Comparison of ENCODE assay signal across 18 cellular contexts in genomic region chr13:20553309-20553708, GRCh38. TPM values are rescaled to one million over a fixed set of nuclear protein-coding genes. Genes with fewer than 3 reads are reported as not detected.
DNase-seq lines count a peak whose midpoint lies in the region; ATAC-seq, FAIRE-seq and TF ChIP-seq lines count a peak whose summit lies in the region.
"Had no signal": no experiment of that assay in that cellular context is flagged by ENCODE, and none has a peak within 500 bp of the region (broad histone marks: within the 10 kb centered on the region; RNA-seq: fewer than 3 reads in every experiment).

No MANE protein-coding gene starts in this region.

- intact Hi-C loops in IMR-90 (cut with micrococcal nuclease) = no loop called here
- intact Hi-C loops in HepG2 (cut with micrococcal nuclease; ENCODE audit: unreplicated experiment) = loop anchor here (5.0 kb wide), 1 partner anchor 56 kb away; no protein-coding TSS in a partner anchor

- H3K27me3 ChIP-seq in IMR-90 (ENCODE audit: control insufficient read depth, insufficient read depth, low read length) (peaks cover 2% of the 10 kb centered on the region; the same call in 1 of the 2 replicates), HepG2 (ENCODE audit: control insufficient read depth in 1 of 2, insufficient read depth in 2 of 2, low read length in 2 of 2) (no peaks in the 10 kb centered on the region)
- H3K27me3 ChIP-seq: SJSA1 had no signal

- TF ChIP-seq POLR2A in IMR-90 (IDR thresholded peaks at IDR 0.05; ENCODE audit: low read depth, low read length) (no peak), HepG2 (IDR thresholded peaks at IDR 0.05; ENCODE audit: insufficient read depth in 1 of 2, low read depth in 2 of 2, low read length in 2 of 2) (peak; percentile 25 to 41; a peak in 1 of 4 replicates)

- H3K36me3 ChIP-seq in IMR-90 (ENCODE audit: control insufficient read depth, insufficient read depth, low read length) = no peaks in the 10 kb centered on the region
- no peaks in the 10 kb centered on the region for H3K36me3 ChIP-seq in HepG2 (replicated peaks in 1 of 2; ENCODE audit: control insufficient read depth in 1 of 2, insufficient read depth in 2 of 2, low read length in 2 of 2)
- H3K36me3 ChIP-seq: SJSA1 had no signal

- dilution Hi-C loops in IMR-90 (cut with HindIII; ENCODE audit: low sequenced_read_pairs, unreplicated experiment) = no loop called here

- H3K79me2 ChIP-seq in HepG2 (ENCODE audit: insufficient read depth, low read length) = no peaks in the 10 kb centered on the region

- no peak overlapping the region for H2BK120ac ChIP-seq in IMR-90 (ENCODE audit: low read depth, low read length)

- no peak overlapping the region for H3K4me2 ChIP-seq in IMR-90 (ENCODE audit: low read depth, low read length)
- H3K4me2 ChIP-seq in HepG2 (ENCODE audit: low read depth, low read length) = peak overlapping the region; percentile 38

- no peak overlapping the region for H2AK5ac ChIP-seq in IMR-90 (ENCODE audit: low read depth, low read length)

- H4K8ac ChIP-seq in IMR-90 (ENCODE audit: low read depth in 2 of 2, low read length in 2 of 2) = no peak overlapping the region

- H2AK9ac ChIP-seq in IMR-90 (replicated peaks; ENCODE audit: low read depth, low read length, poor library complexity) = no peak overlapping the region

- FAIRE-seq in HepG2 (lab: Jason Lieb, UNC) = peak; percentile 83

- no peaks in the 10 kb centered on the region for H3K79me1 ChIP-seq in IMR-90 (ENCODE audit: low read depth in 1 of 2, low read length in 2 of 2)

- H3K9me3 ChIP-seq in IMR-90 (ENCODE audit: control insufficient read depth, insufficient read depth, low read length) = no peaks in the 10 kb centered on the region
- no peaks in the 10 kb centered on the region for H3K9me3 ChIP-seq in HepG2 (ENCODE audit: low read length)
- H3K9me3 ChIP-seq: SJSA1 had no signal

- H3K18ac ChIP-seq in IMR-90 (ENCODE audit: low read depth, low read length) = no peak overlapping the region

- no peak for TF ChIP-seq RAD21 in IMR-90 (IDR thresholded peaks at IDR 0.05; ENCODE audit: low read length)
- no peak; the same call in 1 of the 2 replicates for TF ChIP-seq RAD21 in HepG2 (CRISPR knock-in tag; IDR thresholded peaks at IDR 0.05)

- H2BK5ac ChIP-seq in IMR-90 (ENCODE audit: low read depth, low read length, poor library complexity, severe bottlenecking) = no peak overlapping the region

- H3K4me3 ChIP-seq in IMR-90 (ENCODE audit: insufficient read depth, low read depth, low read length) (no peak overlapping the region), HepG2 (replicated peaks in 1 of 3; ENCODE audit: insufficient read depth in 1 of 3, low read depth in 2 of 3, low read length in 3 of 3) (no peak overlapping the region), retinal pigment epithelial cell (ENCODE audit: low read length) (no peak overlapping the region)
- H3K4me3 ChIP-seq: SJSA1, skin epidermis had no signal

- no peak overlapping the region for H3K27ac ChIP-seq in IMR-90 (ENCODE audit: insufficient read depth, low read length)
- H3K27ac ChIP-seq in HepG2 (ENCODE audit: extremely low read length, insufficient read depth, low read length) = peak overlapping the region; percentile 77
- H3K27ac ChIP-seq: SJSA1 had no signal

- H3K4ac ChIP-seq in IMR-90 (ENCODE audit: low read depth, low read length) = no peak overlapping the region

- POLR2A ChIA-PET in IMR-90 (lab: Charles Lee; ENCODE audit: unreplicated experiment) (interaction anchor here (1.1 kb wide), 1 partner anchor 14 kb away, joined by 4 read pairs; the partner anchor contains the start of gene IFT88), HepG2 (lab: Yijun Ruan, JAX) (interaction anchor here (1.4 to 2.1 kb wide), 3 partner anchors 14 to 57 kb away, joined by 3 to 11 read pairs (median 4); partner anchors contain the start of gene IFT88)

- H3K9me1 ChIP-seq in IMR-90 (ENCODE audit: insufficient read depth, low read length) = no peaks in the 10 kb centered on the region

- in situ Hi-C loops in IMR-90 (cut with MboI; ENCODE audit: low sequenced_read_pairs) = no loop called here
- in situ Hi-C loops in HepG2 (cut with HindIII; ENCODE audit: extremely low pct_ligation_motif_present, low pct_unique_long_range_greater_than_20kb) = no loop called here

- H3K56ac ChIP-seq in IMR-90 (ENCODE audit: extremely low read depth, insufficient read depth, low read length) = no peak overlapping the region

- CTCF ChIA-PET in IMR-90 (lab: Yijun Ruan, JAX) = no interaction called here
- CTCF ChIA-PET in HepG2 (lab: Yijun Ruan, JAX; ENCODE audit: low intra/inter-chr PET ratio, low total read pairs) = no interaction called here

- H4K5ac ChIP-seq in IMR-90 (ENCODE audit: low read depth, low read length) = no peak overlapping the region

- H2AFZ ChIP-seq in IMR-90 (replicated peaks; ENCODE audit: low read length, poor library complexity) (peak overlapping the region; percentile 61), HepG2 (ENCODE audit: low read length) (peak overlapping the region; percentile 1)

- H3K23ac ChIP-seq in IMR-90 (ENCODE audit: low read depth, low read length) = no peak overlapping the region

- H3K9ac ChIP-seq in IMR-90 (ENCODE audit: low read depth, low read length) (no peak overlapping the region), HepG2 (ENCODE audit: insufficient read depth, low read depth, low read length) (peak overlapping the region; percentile 36; the same call in 1 of the 2 replicates)

- H4K91ac ChIP-seq in IMR-90 (ENCODE audit: insufficient read depth, low read depth, low read length) = no peak overlapping the region

- ATAC-seq in IMR-90 (ENCODE audit: low read depth) = peak; percentile 32; the same call in 1 of the 2 replicates
- peak; percentile 89 for ATAC-seq in HepG2
- no peak for ATAC-seq in HG02678 (IDR thresholded peaks at IDR 0.05; ENCODE audit: unreplicated experiment)
- ATAC-seq: activated T-helper 17 cell treated with anti-CD3 and anti-CD28 coated beads, Interleukin-2, amount 50 U/mL, for 72 hours; left cardiac atrium; naive thymus-derived CD8-positive, alpha-beta T cell had no signal

- no peak overlapping the region for H2BK20ac ChIP-seq in IMR-90 (ENCODE audit: low read depth, low read length)

- DNase-seq in IMR-90 = no peak
- peak; percentile 72 for DNase-seq in epidermal melanocyte (ENCODE audit: insufficient read length, low spot score)
- DNase-seq in HepG2 (ENCODE audit: low spot score) = peak; percentile 83
- DNase-seq in retinal pigment epithelial cell (ENCODE audit: low read depth) = peak; percentile 39
- no peak for DNase-seq in A172 (ENCODE audit: low spot score)
- DNase-seq in ureter (ENCODE audit: low spot score) = no peak
- DNase-seq in activated CD8-positive, alpha-beta memory T cell treated with anti-CD3 and anti-CD28 coated beads, Interleukin-2, amount 50 U/mL, for 48 hours = no peak
- DNase-seq: activated CD4-positive, alpha-beta memory T cell treated with anti-CD3 and anti-CD28 coated beads, Interleukin-2, amount 10 ng/mL, durations not matched to agents 7 days and 5 days; DMS53; effector CD4-positive, alpha-beta T cell; left cardiac atrium; naive thymus-derived CD8-positive, alpha-beta T cell; NCI-H187; NCI-H446 treated with DMSO at 0.1 percent for 48 hours had no signal

- TF ChIP-seq CTCF in IMR-90 (conservative IDR thresholded peaks at IDR 0.05; ENCODE audit: low read depth, low read length) = no peak
- TF ChIP-seq CTCF in HepG2 (CRISPR knock-in tag; IDR thresholded peaks at IDR 0.05) = no peak
- TF ChIP-seq CTCF in retinal pigment epithelial cell (conservative IDR thresholded peaks at IDR 0.05; ENCODE audit: low read depth, low read length) = no peak

- no peak overlapping the region for H3K14ac ChIP-seq in IMR-90 (replicated peaks; ENCODE audit: low read depth, low read length)

- WGBS in IMR-90 (ENCODE audit: extremely low coverage in 2 of 2, insufficient read length in 1 of 2), 2 experiments = 0% methylated on average over 1 of the region's 3 CpGs; no CpG with 5 or more reads in 1 of the 2 experiments
- WGBS in HepG2 (ENCODE audit: low lambda C conversion rate) = 3% methylated on average over 3 of the region's 3 CpGs

- BruUV-seq in IMR-90 (replicated peaks; lab: Mats Ljungman, UMichigan) (no TSS peak), HepG2 (replicated peaks; lab: Mats Ljungman, UMichigan) (no TSS peak)

- no peak overlapping the region for H2BK15ac ChIP-seq in IMR-90 (ENCODE audit: low read depth, low read length)

- TF ChIP-seq EP300 in HepG2 (IDR thresholded peaks at IDR 0.05; ENCODE audit: low read depth in 2 of 2, low read length in 2 of 2) (peak in 1 of 2 experiments; percentile 72; a peak in 2 of 4 replicates), HepG2 (CRISPR knock-in tag; IDR thresholded peaks at IDR 0.05; ENCODE audit: borderline replicate concordance) (no peak)

- H4K20me1 ChIP-seq in IMR-90 (ENCODE audit: insufficient read depth, low read length) = no peaks in the 10 kb centered on the region
- H4K20me1 ChIP-seq in HepG2 (ENCODE audit: insufficient read depth, low read length) = no peaks in the 10 kb centered on the region

- H3K4me1 ChIP-seq in IMR-90 (ENCODE audit: control insufficient read depth, insufficient read depth, low read length) (no peaks in the 10 kb centered on the region), HepG2 (ENCODE audit: insufficient read depth, low read length) (peaks cover 91% of the 10 kb centered on the region)
- H3K4me1 ChIP-seq: SJSA1 had no signal

RNA-seq across cellular contexts. Expression of gene IFT88, which starts 13.6 kb away (rescaled TPM):
- total RNA-seq in IMR-90 (2012; rRNA removed) = 8.6 and 13.3 TPM in 2 replicates
- 4.5 and 5.5 TPM in 2 replicates for polyA plus RNA-seq in IMR-90 (2012; rRNA removed)
- polyA plus RNA-seq in IMR-90 (2012; cell fraction: cytosol; rRNA removed) = 0.81 and 0.89 TPM in 2 replicates
- polyA plus RNA-seq in IMR-90 (2012; cell fraction: nucleus; rRNA removed; ENCODE audit: low replicate concordance) = 1.5 and 11.0 TPM in 2 replicates
- total RNA-seq in HepG2 (2016; rRNA removed; fragmentation: Illumina TruSeq; extraction: Trizol) = 19.8 and 19.9 TPM in 2 replicates
- total RNA-seq in HepG2 (2016; cell fraction: cytosol; rRNA removed; fragmentation: Illumina TruSeq; extraction: Trizol; ENCODE audit: low read depth) = 5.2 and 6.4 TPM in 2 replicates
- total RNA-seq in HepG2 (2016; cell fraction: insoluble cytoplasmic fraction; rRNA removed; fragmentation: Illumina TruSeq; extraction: Trizol) = 20.7 and 21.4 TPM in 2 replicates
- 8.4 and 9.9 TPM in 2 replicates for total RNA-seq in HepG2 (2016; cell fraction: membrane; rRNA removed; fragmentation: Illumina TruSeq; extraction: Trizol)
- 28.4 and 39.1 TPM in 2 replicates for total RNA-seq in HepG2 (2016; cell fraction: nucleus; rRNA removed; fragmentation: Illumina TruSeq; extraction: Trizol)
- polyA plus RNA-seq in HepG2 (2011; rRNA removed) = 6.6 and 8.4 TPM in 2 replicates
- polyA plus RNA-seq in HepG2 (2011; cell fraction: cytosol; rRNA removed) = 1.8 and 2.9 TPM in 2 replicates
- polyA plus RNA-seq in HepG2 (2011; cell fraction: nucleus; rRNA removed) = 11.1 and 11.3 TPM in 2 replicates
- 7.1 and 9.3 TPM in 2 replicates for polyA plus RNA-seq in HepG2 (2012)
- 1.1 and 1.6 TPM in 2 replicates for polyA plus RNA-seq in HepG2 (2016; cell fraction: cytosol; fragmentation: Illumina TruSeq; extraction: Trizol; ENCODE audit: low read depth)
- polyA plus RNA-seq in HepG2 (2016; cell fraction: insoluble cytoplasmic fraction; fragmentation: Illumina TruSeq; extraction: Trizol; ENCODE audit: low read depth) = 15.8 and 15.9 TPM in 2 replicates
- polyA plus RNA-seq in HepG2 (2016; cell fraction: membrane; fragmentation: Illumina TruSeq; extraction: Trizol; ENCODE audit: low read depth) = 2.2 and 3.1 TPM in 2 replicates
- 34.3 and 34.9 TPM in 2 replicates for polyA plus RNA-seq in HepG2 (2016; cell fraction: nucleus; fragmentation: Illumina TruSeq; extraction: Trizol; ENCODE audit: insufficient read depth, low read depth)
- 1.8 and 5.7 TPM in 2 replicates for polyA minus RNA-seq in HepG2 (2011; rRNA and poly(A)+ RNA removed; ENCODE audit: low replicate concordance)
- 4.7 and 6.0 TPM in 2 replicates for polyA minus RNA-seq in HepG2 (2011; cell fraction: cytosol; rRNA and poly(A)+ RNA removed)
- polyA minus RNA-seq in HepG2 (2011; cell fraction: nucleus; rRNA and poly(A)+ RNA removed) = 54.7 and 55.0 TPM in 2 replicates
- 19.6 and 22.6 TPM in 2 replicates for total RNA-seq in A172 (2014; rRNA removed; shearing (Covaris generic))
- total RNA-seq in ureter = 20.7 TPM

RNA-seq across cellular contexts. Expression of gene CRYL1, which starts 27.7 kb away (rescaled TPM):
- total RNA-seq in IMR-90 (2012; rRNA removed) (10.6 and 11.7 TPM in 2 replicates), HepG2 (2016; rRNA removed; fragmentation: Illumina TruSeq; extraction: Trizol) (57.2 and 71.7 TPM in 2 replicates), ureter (35.0 TPM)
- polyA plus RNA-seq in IMR-90 (2012; rRNA removed) (16.4 TPM in 2 replicates), HepG2 (2011; rRNA removed) (108 and 115 TPM in 2 replicates)
- polyA plus RNA-seq in IMR-90 (2012; cell fraction: cytosol; rRNA removed) = 14.6 and 17.3 TPM in 2 replicates
- 6.1 and 9.9 TPM in 2 replicates for polyA plus RNA-seq in IMR-90 (2012; cell fraction: nucleus; rRNA removed; ENCODE audit: low replicate concordance)
- total RNA-seq in HepG2 (2016; cell fraction: cytosol; rRNA removed; fragmentation: Illumina TruSeq; extraction: Trizol; ENCODE audit: low read depth) = 29.5 and 30.5 TPM in 2 replicates
- 62.2 and 68.9 TPM in 2 replicates for total RNA-seq in HepG2 (2016; cell fraction: insoluble cytoplasmic fraction; rRNA removed; fragmentation: Illumina TruSeq; extraction: Trizol)
- total RNA-seq in HepG2 (2016; cell fraction: membrane; rRNA removed; fragmentation: Illumina TruSeq; extraction: Trizol) = 43.1 and 48.4 TPM in 2 replicates
- 31.5 and 32.4 TPM in 2 replicates for total RNA-seq in HepG2 (2016; cell fraction: nucleus; rRNA removed; fragmentation: Illumina TruSeq; extraction: Trizol)
- 141 and 154 TPM in 2 replicates for polyA plus RNA-seq in HepG2 (2011; cell fraction: cytosol; rRNA removed)
- 42.9 and 50.6 TPM in 2 replicates for polyA plus RNA-seq in HepG2 (2011; cell fraction: nucleus; rRNA removed)
- polyA plus RNA-seq in HepG2 (2012) = 71.8 and 86.3 TPM in 2 replicates
- polyA plus RNA-seq in HepG2 (2016; cell fraction: cytosol; fragmentation: Illumina TruSeq; extraction: Trizol; ENCODE audit: low read depth) = 31.6 and 39.2 TPM in 2 replicates
- polyA plus RNA-seq in HepG2 (2016; cell fraction: insoluble cytoplasmic fraction; fragmentation: Illumina TruSeq; extraction: Trizol; ENCODE audit: low read depth) = 85.1 and 88.1 TPM in 2 replicates
- polyA plus RNA-seq in HepG2 (2016; cell fraction: membrane; fragmentation: Illumina TruSeq; extraction: Trizol; ENCODE audit: low read depth) = 41.0 and 48.6 TPM in 2 replicates
- polyA plus RNA-seq in HepG2 (2016; cell fraction: nucleus; fragmentation: Illumina TruSeq; extraction: Trizol; ENCODE audit: insufficient read depth, low read depth) = 50.6 and 56.0 TPM in 2 replicates
- polyA minus RNA-seq in HepG2 (2011; rRNA and poly(A)+ RNA removed; ENCODE audit: low replicate concordance) = 3.8 and 99.9 TPM in 2 replicates
- 40.4 and 44.1 TPM in 2 replicates for polyA minus RNA-seq in HepG2 (2011; cell fraction: cytosol; rRNA and poly(A)+ RNA removed)
- polyA minus RNA-seq in HepG2 (2011; cell fraction: nucleus; rRNA and poly(A)+ RNA removed) = 28.1 and 34.7 TPM in 2 replicates
- 8.0 and 10.5 TPM in 2 replicates for total RNA-seq in A172 (2014; rRNA removed; shearing (Covaris generic))

Comparison
In these comparisons a context has a peak if more than half of its experiments do, and no peak if none do; other contexts are left out.
1. DNase-seq: peak in epidermal melanocyte (single experiment), HepG2 (single experiment) and retinal pigment epithelial cell (single experiment); none in IMR-90 (single experiment), A172 (single experiment), ureter (single experiment) and activated CD8-positive, alpha-beta memory T cell treated with anti-CD3 and anti-CD28 coated beads, Interleukin-2, amount 50 U/mL, for 48 hours (single experiment).